15 cellular contexts compared by ENCODE assay signal in the genomic region with DNA sequence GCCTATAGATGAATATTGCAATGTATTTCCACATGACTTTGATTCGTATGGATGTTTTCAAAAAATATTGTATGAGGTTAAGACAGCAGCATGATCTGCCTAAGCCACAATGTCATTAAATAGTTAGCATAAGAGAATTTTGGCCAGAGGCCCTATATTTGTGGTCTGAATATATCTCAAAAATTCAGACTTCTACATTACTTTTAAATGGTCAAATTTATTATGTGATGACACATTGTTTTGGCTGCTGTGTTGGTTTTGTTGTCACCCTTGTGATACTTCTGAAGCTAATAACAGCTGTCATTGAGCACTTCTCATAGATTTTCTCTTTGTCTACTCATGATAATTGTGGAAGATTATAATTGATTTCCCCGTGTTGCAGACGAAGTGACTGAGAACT.
A peak's percentile ranks its signal among the peaks of the same experiment; 100 is the strongest.
DNase-seq lines count a peak whose midpoint lies in the region; ATAC-seq and TF ChIP-seq lines count a peak whose summit lies in the region.
"Had no signal": no experiment of that assay in that cellular context is flagged by ENCODE, and none has a peak within 500 bp of the region (broad histone marks: within the 10 kb centered on the region; RNA-seq: fewer than 3 reads in every experiment).

No MANE protein-coding gene starts in this region.

- intact Hi-C loops in body of pancreas (cut with DNase I) = no loop called here

- H3K36me3 ChIP-seq in body of pancreas (replicated peaks in 1 of 2; ENCODE audit: insufficient read depth in 1 of 2, low read depth in 2 of 2) = no peaks in the 10 kb centered on the region
- H3K36me3 ChIP-seq: uterus had no signal

- peak; percentile 37 for DNase-seq in AG20443 (ENCODE audit: low spot score)
- peak; percentile 63 for DNase-seq in NCI-H1105 treated with DMSO at 0.1 percent for 48 hours (lab: John Stamatoyannopoulos, UW)
- peak; percentile 86 for DNase-seq in choroid plexus epithelial cell (ENCODE audit: low read depth)
- peak; percentile 43 for DNase-seq in myocyte (ENCODE audit: low read depth)
- DNase-seq in SKM-1 (lab: John Stamatoyannopoulos, UW; ENCODE audit: unreplicated experiment) = no peak
- DNase-seq in body of pancreas = no peak
- DNase-seq: activated CD4-positive, alpha-beta T cell treated with anti-CD3 and anti-CD28 coated beads, Interleukin-2, amount 50 U/mL, for 48 hours; amniotic stem cell; dermis blood vessel endothelial cell; KBM-7; NCI-H1436 treated with DMSO at 0.1 percent for 48 hours; NCI-H446; uterus had no signal

- H3K4me3 ChIP-seq in choroid plexus epithelial cell (ENCODE audit: low read depth, low read length) (no peak overlapping the region), body of pancreas (no peak overlapping the region)
- H3K4me3 ChIP-seq: uterus had no signal

- no peaks in the 10 kb centered on the region for H3K27me3 ChIP-seq in body of pancreas
- H3K27me3 ChIP-seq: uterus had no signal

- H3K9me3 ChIP-seq in body of pancreas = no peaks in the 10 kb centered on the region
- H3K9me3 ChIP-seq: uterus had no signal

- WGBS in body of pancreas, 2 donors = 62 to 67% methylated on average over 3 of the region's 3 CpGs

- no peak overlapping the region for H3K27ac ChIP-seq in body of pancreas

- no peak for TF ChIP-seq POLR2A in body of pancreas (IDR thresholded peaks at IDR 0.05)

- TF ChIP-seq CTCF in choroid plexus epithelial cell (conservative IDR thresholded peaks at IDR 0.05; ENCODE audit: low read depth, low read length) (no peak), body of pancreas (IDR thresholded peaks at IDR 0.05) (no peak)

- no peak for ATAC-seq in HG02588 (IDR thresholded peaks at IDR 0.05; ENCODE audit: unreplicated experiment)
- ATAC-seq in body of pancreas = no peak
- no peak for ATAC-seq in GM18519 (IDR thresholded peaks at IDR 0.05; ENCODE audit: low FRiP score, unreplicated experiment)

- H3K4me1 ChIP-seq in body of pancreas = peaks cover 19% of the 10 kb centered on the region
- H3K4me1 ChIP-seq: uterus had no signal

Comparison
In these comparisons a context has a peak if more than half of its experiments do, and no peak if none do; other contexts are left out.
1. DNase-seq: peak in AG20443 (single experiment), NCI-H1105 treated with DMSO at 0.1 percent for 48 hours (single experiment), choroid plexus epithelial cell (single experiment) and myocyte (single experiment); none in SKM-1 (single experiment) and body of pancreas (0 of 4).